Comparison of ENCODE assay signal across 1 cellular context in genomic region chr10:46787321-46787615, GRCh38.
TF ChIP-seq lines count a peak whose summit lies in the region.

No MANE protein-coding gene starts in this region.

TF ChIP-seq in HepG2, 621 proteins besides CTCF, POLR2A, EP300 and RAD21 (continued from another document):
- TF ChIP-seq TEF (CRISPR knock-in tag; IDR thresholded peaks at IDR 0.05): no peak
- TF ChIP-seq FOXO4 (CRISPR knock-in tag; conservative IDR thresholded peaks at IDR 0.05): no peak
- TF ChIP-seq ZKSCAN8 (CRISPR knock-in tag; IDR thresholded peaks at IDR 0.05; ENCODE audit: borderline replicate concordance): no peak
